In the genomic region with DNA sequence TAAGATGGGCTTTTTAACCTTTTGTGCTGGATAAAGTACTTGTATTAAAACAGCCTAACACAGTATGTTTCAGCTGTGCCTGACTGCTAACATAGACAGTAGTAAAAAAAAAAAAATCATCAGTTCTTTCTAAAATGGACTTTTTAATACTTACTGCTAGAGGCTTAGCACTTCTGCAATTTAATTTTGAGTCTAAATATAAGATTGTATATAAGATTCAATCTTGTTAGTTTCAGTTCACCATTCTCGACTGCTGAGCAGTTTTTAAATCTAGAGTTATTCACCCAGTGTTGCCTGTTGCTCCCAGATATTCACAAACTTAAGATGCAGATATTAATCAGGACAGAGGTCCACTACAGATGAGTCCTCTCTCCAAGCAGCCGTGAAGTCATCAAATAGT, we compare ENCODE assay signal across 27 cellular contexts.
"Had no signal": no experiment of that assay in that cellular context is flagged by ENCODE, and none has a peak within 500 bp of the region (broad histone marks: within the 10 kb centered on the region; RNA-seq: fewer than 3 reads in every experiment).

No MANE protein-coding gene starts in this region.

- H3K27me3 ChIP-seq: brain microvascular endothelial cell, SJSA1 had no signal

- H3K4me3 ChIP-seq: K562, SJSA1 had no signal

- H3K36me3 ChIP-seq: brain microvascular endothelial cell had no signal

- DNase-seq: activated CD4-positive, alpha-beta memory T cell treated with anti-CD3 and anti-CD28 coated beads, Interleukin-2, amount 10 ng/mL, durations not matched to agents 7 days and 5 days; activated CD4-positive, alpha-beta T cell treated with anti-CD3 and anti-CD28 coated beads for 36 hours; activated CD8-positive, alpha-beta memory T cell treated with anti-CD3 and anti-CD28 coated beads for 24 hours; activated CD8-positive, alpha-beta memory T cell treated with anti-CD3 and anti-CD28 coated beads, Interleukin-2, amount 10 ng/mL, durations not matched to agents 7 days and 5 days; activated CD8-positive, alpha-beta memory T cell treated with anti-CD3 and anti-CD28 coated beads, Interleukin-2, amount 50 U/mL, for 48 hours; activated effector memory CD4-positive, alpha-beta T cell treated with Interleukin-2 at 50 U/mL for 16 hours; activated naive CD4-positive, alpha-beta T cell treated with anti-CD3 and anti-CD28 coated beads, Interleukin-2, amount 10 ng/mL, durations not matched to agents 7 days and 5 days; activated naive CD8-positive, alpha-beta T cell treated with anti-CD3 and anti-CD28 coated beads, Interleukin-2, amount 50 U/mL, for 24 hours; activated T-cell treated with anti-CD3 and anti-CD28 coated beads, Interleukin-2, amount 50 U/mL, for 48 hours; aorta; brain microvascular endothelial cell; central memory CD4-positive, alpha-beta T cell; NCI-H1048; NCI-H1105 treated with DMSO at 0.1 percent for 48 hours; NCI-H1436; NCI-H1694; NCI-H1930; NCI-H2081 treated with DMSO at 0.1 percent for 48 hours; NCI-H345; NCI-H524 treated with DMSO at 0.1 percent for 48 hours; SHP77; SK-N-SH; T-cell; T-helper 2 cell; T-helper 9 cell had no signal

- H3K27ac ChIP-seq: brain microvascular endothelial cell, SJSA1 had no signal

- H3K9me2 ChIP-seq: SK-N-SH had no signal

- H3K4me1 ChIP-seq: SJSA1 had no signal

- H3K4me2 ChIP-seq: SK-N-SH had no signal

- H3K9me3 ChIP-seq: SJSA1, SK-N-SH had no signal
